In genomic region chr11:10930961-10931760, GRCh38 we compare ENCODE assay signal across 8 cellular contexts.
DNase-seq lines count a peak whose midpoint lies in the region; ATAC-seq and TF ChIP-seq lines count a peak whose summit lies in the region.

No MANE protein-coding gene starts in this region.

- ATAC-seq in GM19397 (IDR thresholded peaks at IDR 0.05; ENCODE audit: unreplicated experiment) = no peak

- no peaks in the 10 kb centered on the region for H3K36me3 ChIP-seq in GM06990 (ENCODE audit: control insufficient read depth, insufficient read depth, low read length)
- no peaks in the 10 kb centered on the region for H3K36me3 ChIP-seq in iPS DF 6.9 (ENCODE audit: control insufficient read depth, insufficient read depth, low read length)

- peak overlapping the region; percentile 51 for H3K4me3 ChIP-seq in GM06990 (replicated peaks; ENCODE audit: low read depth, low read length)
- peak overlapping the region; percentile 63; the same call in 1 of the 2 replicates for H3K4me3 ChIP-seq in iPS DF 6.9 (ENCODE audit: low read length)
- H3K4me3 ChIP-seq in retinal pigment epithelial cell (ENCODE audit: low read length) = peak overlapping the region; percentile 64

- no peaks in the 10 kb centered on the region for H3K9me3 ChIP-seq in iPS DF 6.9 (ENCODE audit: control insufficient read depth, insufficient read depth, low read length)

- H3K27me3 ChIP-seq in GM06990 (replicated peaks; ENCODE audit: control insufficient read depth, insufficient read depth, low read length) = peaks cover 1% of the 10 kb centered on the region
- H3K27me3 ChIP-seq in iPS DF 6.9 (ENCODE audit: control insufficient read depth, insufficient read depth, low read length) = peaks cover 4% of the 10 kb centered on the region; the same call in 1 of the 2 replicates

- TF ChIP-seq CTCF in GM06990 (IDR thresholded peaks at IDR 0.05; ENCODE audit: insufficient read depth, low read length, poor library complexity, severe bottlenecking) (no peak), retinal pigment epithelial cell (conservative IDR thresholded peaks at IDR 0.05; ENCODE audit: low read depth, low read length) (no peak)

- no peak overlapping the region for H3K27ac ChIP-seq in iPS DF 6.9 (ENCODE audit: low read length)

- DNase-seq in GM06990 (ENCODE audit: extremely low read depth, insufficient read length) (peak; percentile 20), NCI-H1092 treated with DMSO at 0.1 percent for 48 hours (lab: John Stamatoyannopoulos, UW) (peak; percentile 54), T1000 (lab: John Stamatoyannopoulos, UW) (peak; percentile 48), brain pericyte (ENCODE audit: low read depth, low spot score) (peak; percentile 47), iPS DF 6.9 (ENCODE audit: low read depth, low spot score) (no peak), retinal pigment epithelial cell (ENCODE audit: low read depth) (no peak), GDM1 (lab: John Stamatoyannopoulos, UW) (no peak)

- WGBS in iPS DF 6.9 (ENCODE audit: insufficient coverage, insufficient read length) = no CpG with 5 or more reads among the region's 71 CpGs

- H3K4me1 ChIP-seq in iPS DF 6.9 (ENCODE audit: control insufficient read depth, insufficient read depth, low read length) = peaks cover 2% of the 10 kb centered on the region; the same call in 1 of the 2 replicates

Comparison
In these comparisons a context has a peak if more than half of its experiments do, and no peak if none do; other contexts are left out.
1. DNase-seq: peak in GM06990 (single experiment), NCI-H1092 treated with DMSO at 0.1 percent for 48 hours (single experiment), T1000 (single experiment) and brain pericyte (single experiment); none in iPS DF 6.9 (single experiment), retinal pigment epithelial cell (single experiment) and GDM1 (single experiment).
2. Peak in every context shown above with its lines, with median percentiles within 50 percentile points of each other: H3K4me3 ChIP-seq.